In the genomic region with DNA sequence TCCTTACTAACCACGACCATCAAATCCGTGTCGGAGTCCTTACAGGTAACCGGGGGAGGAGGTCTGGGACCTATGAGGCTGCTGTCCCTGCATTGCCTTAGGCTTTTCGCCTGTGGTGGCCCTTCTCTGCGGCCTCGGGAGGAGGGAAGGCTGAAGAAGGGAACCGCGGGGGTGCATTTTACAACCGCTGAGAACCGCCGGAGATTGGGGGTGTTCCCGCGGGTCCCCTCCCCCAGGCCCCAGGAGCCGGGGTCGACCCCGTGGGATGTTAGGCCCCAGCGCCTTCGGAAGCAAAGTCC, we compare ENCODE assay signal across 9 cellular contexts. TPM values are rescaled to one million over a fixed set of nuclear protein-coding genes. Genes with fewer than 3 reads are reported as not detected.
DNase-seq lines count a peak whose midpoint lies in the region; ATAC-seq, FAIRE-seq and TF ChIP-seq lines count a peak whose summit lies in the region.
"Had no signal": no experiment of that assay in that cellular context is flagged by ENCODE, and none has a peak within 500 bp of the region (broad histone marks: within the 10 kb centered on the region; RNA-seq: fewer than 3 reads in every experiment).

No MANE protein-coding gene starts in this region.

- H3K4me2 ChIP-seq in GM12878 (ENCODE audit: control insufficient read depth, insufficient read depth) = peak overlapping the region; percentile 86

- H3K9me3 ChIP-seq in GM12878 (replicated peaks; ENCODE audit: control insufficient read depth, insufficient read depth, low read length) = no peaks in the 10 kb centered on the region; the same call in 2 of the 3 replicates

- SMC1A ChIA-PET in GM12878 (lab: Charles Lee; ENCODE audit: uncharacterized antibody, unreplicated experiment) = interaction anchor here (0.7 to 2.3 kb wide), 5 partner anchors 11 to 141 kb away, joined by 3 to 33 read pairs (median 3); no protein-coding TSS in a partner anchor

- no peaks in the 10 kb centered on the region for H3K36me3 ChIP-seq in GM12878 (ENCODE audit: control insufficient read depth in 2 of 2, insufficient read depth in 2 of 2, low read length in 1 of 2)

- no peaks in the 10 kb centered on the region for H3K36me3 Mint-ChIP-seq in mesothelial cell of epicardium

- no peak for TF ChIP-seq EP300 in GM12878 (IDR thresholded peaks at IDR 0.05; ENCODE audit: borderline replicate concordance in 1 of 2, control insufficient read depth in 1 of 2, low read depth in 2 of 2, low read length in 2 of 2)

- peaks cover 19% of the 10 kb centered on the region for H3K4me1 Mint-ChIP-seq in mesothelial cell of epicardium

- CTCF ChIA-PET in GM12878 (lab: Yijun Ruan, JAX) = interaction anchor here (0.9 to 2.8 kb wide), 4 partner anchors 11 to 141 kb away, joined by 3 to 25 read pairs (median 5); no protein-coding TSS in a partner anchor

- no peak for FAIRE-seq in GM12878 (lab: Jason Lieb, UNC)
- FAIRE-seq: colon had no signal

- H2AFZ ChIP-seq in GM12878 (ENCODE audit: control insufficient read depth, low read depth, low read length) = peak overlapping the region; percentile 93

- no peak for TF ChIP-seq CTCF in 22Rv1 (IDR thresholded peaks at IDR 0.05)
- TF ChIP-seq CTCF in GM12878 (IDR thresholded peaks at IDR 0.05 in 2 of 3, conservative IDR thresholded peaks at IDR 0.05 in 1 of 3; ENCODE audit: control insufficient read depth in 2 of 3, extremely low read depth in 1 of 3, insufficient read depth in 1 of 3, low read depth in 3 of 3, low read length in 3 of 3) = no peak
- no peak for TF ChIP-seq CTCF in mesothelial cell of epicardium (IDR thresholded peaks at IDR 0.05; ENCODE audit: unreplicated experiment)
- TF ChIP-seq CTCF in omental fat pad (IDR thresholded peaks at IDR 0.05) = no peak

- BruUV-seq in GM12878 (replicated peaks; lab: Mats Ljungman, UMichigan) = no TSS peak

- intact Hi-C loops in GM12878 (cut with micrococcal nuclease; ENCODE audit: unreplicated experiment) = loop anchor here (5.0 kb wide), 2 partner anchors 94 to 144 kb away; no protein-coding TSS in a partner anchor

- H3K27ac ChIP-seq in 22Rv1 (peak overlapping the region; percentile 96), GM12878 (ENCODE audit: control insufficient read depth, insufficient read depth) (peak overlapping the region; percentile 87)

- H3K4me3 Mint-ChIP-seq in mesothelial cell of epicardium = peak overlapping the region; percentile 91

- H3K27me3 Mint-ChIP-seq in mesothelial cell of epicardium (ENCODE audit: low read depth) = peaks cover 20% of the 10 kb centered on the region

- peaks cover 57% of the 10 kb centered on the region for H3K79me2 ChIP-seq in GM12878 (ENCODE audit: control insufficient read depth, insufficient read depth, low read length)

- in situ Hi-C loops in GM12878 (cut with MboI) = loop anchor here (10.0 kb wide), 1 partner anchor 846 kb away; the partner anchor contains the start of gene ATP6V1D

- H3K9me3 Mint-ChIP-seq in mesothelial cell of epicardium = no peaks in the 10 kb centered on the region

- no peaks in the 10 kb centered on the region for H3K27me3 ChIP-seq in GM12878 (replicated peaks in 1 of 2; ENCODE audit: control insufficient read depth in 2 of 2, insufficient read depth in 2 of 2, low read length in 1 of 2)

- POLR2A ChIA-PET in GM12878 (lab: Charles Lee) = interaction anchor here (0.6 to 1.1 kb wide), 3 partner anchors 10 to 149 kb away, joined by 3 read pairs; no protein-coding TSS in a partner anchor

- no peak for TF ChIP-seq POLR2A in GM12878 (IDR thresholded peaks at IDR 0.05; ENCODE audit: low read depth, low read length)

- no peaks in the 10 kb centered on the region; the same call in 1 of the 2 replicates for H4K20me1 ChIP-seq in GM12878 (ENCODE audit: control insufficient read depth, insufficient read depth)

- peaks cover 7% of the 10 kb centered on the region for H3K4me1 ChIP-seq in GM12878 (ENCODE audit: control insufficient read depth, insufficient read depth, low read length)

- H3K9ac ChIP-seq in GM12878 (ENCODE audit: control insufficient read depth, insufficient read depth, low read length) = peak overlapping the region; percentile 94

- peak overlapping the region; percentile 96 for H3K27ac Mint-ChIP-seq in mesothelial cell of epicardium

- peak overlapping the region; percentile 95 for H3K4me3 ChIP-seq in GM12878

- ATAC-seq in HG02571 (IDR thresholded peaks at IDR 0.05; ENCODE audit: unreplicated experiment) (peak; percentile 0), GM12878 (peak; percentile 3; the same call in 2 of the 3 replicates), HG03175 (IDR thresholded peaks at IDR 0.05; ENCODE audit: unreplicated experiment) (no peak), omental fat pad (ENCODE audit: low FRiP score) (no peak)

- RAD21 ChIA-PET in GM12878 (lab: Charles Lee; ENCODE audit: unreplicated experiment) = interaction anchor here (0.9 to 2.5 kb wide), 6 partner anchors 11 to 851 kb away, joined by 3 to 17 read pairs (median 4); partner anchors contain the start of genes ATP6V1D and EIF2S1

- DNase-seq in GM12878 (ENCODE audit: low read depth, low spot score) = no peak
- no peak for DNase-seq in mesothelial cell of epicardium (ENCODE audit: low spot score in 2 of 2, unreplicated experiment in 2 of 2)
- DNase-seq in dermis blood vessel endothelial cell = no peak
- DNase-seq in DMS 273 treated with DMSO at 0.1 percent for 48 hours (lab: John Stamatoyannopoulos, UW) = no peak
- no peak for DNase-seq in omental fat pad (ENCODE audit: low spot score)

- 0% methylated on average over 19 of the region's 19 CpGs for WGBS in GM12878 (ENCODE audit: insufficient coverage, insufficient replicate concordance, low lambda C conversion rate, missing lambda C conversion rate)

- TF ChIP-seq RAD21 in GM12878 (IDR thresholded peaks at IDR 0.05; ENCODE audit: insufficient read depth, low read depth, low read length) = no peak

TF ChIP-seq in GM12878, 131 proteins besides CTCF, POLR2A, EP300 and RAD21 (continues in another document):
- TF ChIP-seq CBFB (IDR thresholded peaks at IDR 0.05; ENCODE audit: low read depth) (no peak), YY1 (IDR thresholded peaks at IDR 0.05; ENCODE audit: low read depth, low read length) (peak; percentile 50; the same call in 1 of the 2 replicates), POU2F2 (IDR thresholded peaks at IDR 0.05; ENCODE audit: borderline replicate concordance, low read depth, low read length) (no peak), YBX1 (IDR thresholded peaks at IDR 0.05) (no peak), HDAC2 (IDR thresholded peaks at IDR 0.05) (no peak), MXI1 (IDR thresholded peaks at IDR 0.05; ENCODE audit: low read depth, low read length) (no peak), FOS (IDR thresholded peaks at IDR 0.05; ENCODE audit: borderline replicate concordance, extremely low read depth, insufficient read length) (no peak)
- TF ChIP-seq, protein P1, sequence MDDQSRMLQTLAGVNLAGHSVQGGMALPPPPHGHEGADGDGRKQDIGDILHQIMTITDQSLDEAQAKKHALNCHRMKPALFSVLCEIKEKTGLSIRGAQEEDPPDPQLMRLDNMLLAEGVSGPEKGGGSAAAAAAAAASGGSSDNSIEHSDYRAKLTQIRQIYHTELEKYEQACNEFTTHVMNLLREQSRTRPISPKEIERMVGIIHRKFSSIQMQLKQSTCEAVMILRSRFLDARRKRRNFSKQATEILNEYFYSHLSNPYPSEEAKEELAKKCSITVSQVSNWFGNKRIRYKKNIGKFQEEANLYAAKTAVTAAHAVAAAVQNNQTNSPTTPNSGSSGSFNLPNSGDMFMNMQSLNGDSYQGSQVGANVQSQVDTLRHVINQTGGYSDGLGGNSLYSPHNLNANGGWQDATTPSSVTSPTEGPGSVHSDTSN (IDR thresholded peaks at IDR 0.05; ENCODE audit: insufficient replicate concordance, low read depth, low read length) = no peak

RNA-seq across cellular contexts. Expression of gene GPHN, which starts 0.5 kb away (rescaled TPM):
- 105 and 106 TPM in 2 replicates for total RNA-seq in GM12878 (2013; cell fraction: nucleolus; rRNA removed)
- total RNA-seq in GM12878 (2014; rRNA removed) (23.2 and 24.5 TPM in 2 replicates), GM12878 (2014; rRNA removed; fragmentation: Illumina TruSeq; extraction: Trizol) (30.3 and 32.6 TPM in 2 replicates), GM12878 (2021) (44.7 and 46.0 TPM in 2 replicates), mesothelial cell of epicardium (28.6 to 32.1 TPM (median 30.7 TPM) in 3 replicates), dermis blood vessel endothelial cell (8.8 and 21.6 TPM in 2 replicates), omental fat pad (10 to 100 TPM in 3 of 4 donors, 1 to 10 TPM in 1; 8.0 to 27.6 (median 18.7) TPM)
- polyA plus RNA-seq in GM12878 (2011; ENCODE audit: low read depth) = 19.0 TPM
- polyA plus RNA-seq in GM12878 (2011; rRNA removed) (48.8 and 55.9 TPM in 2 replicates), GM12878 (2014; fragmentation: Illumina TruSeq; extraction: Trizol) (37.4 and 38.2 TPM in 2 replicates), GM12878 (2014; fragmentation: Nextera tagmentation; extraction: Ambion mirVana) (10 to 100 TPM; 32.3 to 33.1 TPM), GM12878 (2014; rRNA removed) (22.3 and 35.6 TPM in 2 replicates), GM12878 (2016; fragmentation: Nextera tagmentation; extraction: Ambion mirVana) (10 to 100 TPM; 33.1 to 43.7 TPM)
- polyA plus RNA-seq in GM12878 (2011; cell fraction: cytosol; rRNA removed) = 36.1 and 39.8 TPM in 2 replicates
- polyA plus RNA-seq in GM12878 (2011; cell fraction: nucleus; rRNA removed) = 41.9 and 45.2 TPM in 2 replicates
- polyA plus RNA-seq in GM12878 (2012) = 31.9 and 39.3 TPM in 2 replicates
- polyA minus RNA-seq in GM12878 (2011; rRNA and poly(A)+ RNA removed) = 132 and 154 TPM in 2 replicates
- polyA minus RNA-seq in GM12878 (2011; cell fraction: cytosol; rRNA and poly(A)+ RNA removed) = 39.4 and 40.0 TPM in 2 replicates
- polyA minus RNA-seq in GM12878 (2011; cell fraction: nucleus; rRNA and poly(A)+ RNA removed) = 216 and 390 TPM in 2 replicates

RNA-seq across cellular contexts. Expression of gene CCDC196, which starts 22.3 kb away (rescaled TPM):
- not detected in 2 replicates for total RNA-seq in GM12878 (2013; cell fraction: nucleolus; rRNA removed)
- not detected in 2 replicates for total RNA-seq in GM12878 (2014; rRNA removed)
- total RNA-seq in GM12878 (2014; rRNA removed; fragmentation: Illumina TruSeq; extraction: Trizol) = not detected in 2 replicates
- total RNA-seq in GM12878 (2021) = not detected in 2 replicates
- polyA plus RNA-seq in GM12878 (2011; ENCODE audit: low read depth) = not detected
- not detected in 2 replicates for polyA plus RNA-seq in GM12878 (2011; rRNA removed)
- polyA plus RNA-seq in GM12878 (2011; cell fraction: cytosol; rRNA removed) = not detected in 2 replicates
- polyA plus RNA-seq in GM12878 (2011; cell fraction: nucleus; rRNA removed) = not detected in 2 replicates
- not detected in 2 replicates for polyA plus RNA-seq in GM12878 (2012)
- not detected in 2 replicates for polyA plus RNA-seq in GM12878 (2014; fragmentation: Illumina TruSeq; extraction: Trizol)
- under 1 TPM in 1 of 2 experiments, not detected in 1; 0.03 TPM for polyA plus RNA-seq in GM12878 (2014; fragmentation: Nextera tagmentation; extraction: Ambion mirVana)
- not detected in 2 replicates for polyA plus RNA-seq in GM12878 (2014; rRNA removed)
- under 1 TPM; 0.28 to 0.52 TPM for polyA plus RNA-seq in GM12878 (2016; fragmentation: Nextera tagmentation; extraction: Ambion mirVana)
- polyA minus RNA-seq in GM12878 (2011; rRNA and poly(A)+ RNA removed) = not detected in 2 replicates
- not detected in 2 replicates for polyA minus RNA-seq in GM12878 (2011; cell fraction: cytosol; rRNA and poly(A)+ RNA removed)
- polyA minus RNA-seq in GM12878 (2011; cell fraction: nucleus; rRNA and poly(A)+ RNA removed) = not detected in 2 replicates
- total RNA-seq in mesothelial cell of epicardium = not detected in 3 replicates
- total RNA-seq in dermis blood vessel endothelial cell = not detected in 2 replicates
- total RNA-seq in omental fat pad = not detected

Comparison
In these comparisons a context has a peak if more than half of its experiments do, and no peak if none do; other contexts are left out.
1. ATAC-seq: peak in HG02571 (single experiment) and GM12878 (single experiment); none in HG03175 (single experiment) and omental fat pad (single experiment).